In genomic region chr19:18649371-18650047, GRCh38 we compare ENCODE assay signal across 1 cellular context.
TF ChIP-seq lines count a peak whose summit lies in the region.

No MANE protein-coding gene starts in this region.

TF ChIP-seq in endothelial cell of umbilical vein, 7 proteins besides CTCF, POLR2A, EP300 and RAD21:
- TF ChIP-seq FOS (IDR thresholded peaks at IDR 0.05; ENCODE audit: borderline replicate concordance, insufficient read depth, low read length) = no peak
- TF ChIP-seq MYC (IDR thresholded peaks at IDR 0.05; ENCODE audit: low read depth, low read length) = no peak
- TF ChIP-seq, protein P1, sequence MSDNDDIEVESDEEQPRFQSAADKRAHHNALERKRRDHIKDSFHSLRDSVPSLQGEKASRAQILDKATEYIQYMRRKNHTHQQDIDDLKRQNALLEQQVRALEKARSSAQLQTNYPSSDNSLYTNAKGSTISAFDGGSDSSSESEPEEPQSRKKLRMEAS (IDR thresholded peaks at IDR 0.05; ENCODE audit: insufficient read depth, insufficient read length) = no peak
- TF ChIP-seq POLR2AphosphoS5 (IDR thresholded peaks at IDR 0.05; ENCODE audit: insufficient read depth, low read depth, low read length) = no peak
- no peak for TF ChIP-seq JUN (IDR thresholded peaks at IDR 0.05; ENCODE audit: borderline replicate concordance, insufficient read depth, insufficient read length, low read depth)
